In the genomic region with DNA sequence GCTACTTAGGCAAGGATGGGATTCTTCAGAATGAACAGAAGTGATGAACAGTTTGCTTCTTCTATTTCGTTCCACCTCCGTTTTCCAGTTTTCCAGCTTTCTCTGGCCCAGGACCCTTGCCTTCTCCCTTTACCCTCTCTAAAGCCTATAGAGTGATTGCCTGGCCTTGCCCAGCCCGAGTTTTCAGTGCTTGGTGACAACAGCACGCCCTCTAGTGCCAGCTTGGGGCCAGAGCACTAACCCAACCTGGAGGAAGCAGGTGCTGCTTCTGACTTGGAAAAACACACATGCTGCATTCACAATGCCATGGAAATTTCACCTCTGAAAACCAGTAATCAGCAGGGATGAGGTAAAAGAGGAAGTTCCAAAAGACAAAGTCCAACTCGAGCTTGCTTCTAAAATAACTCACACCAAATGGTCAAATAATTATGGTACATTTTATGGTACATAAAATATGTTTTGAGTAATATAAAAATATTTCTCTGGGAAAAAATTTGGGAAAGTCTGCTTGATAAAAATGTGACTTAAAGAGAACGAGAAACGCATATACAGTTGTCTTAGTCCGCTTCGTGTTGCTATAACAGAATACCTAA, we compare ENCODE assay signal across 8 cellular contexts.
DNase-seq lines count a peak whose midpoint lies in the region; ATAC-seq, FAIRE-seq and TF ChIP-seq lines count a peak whose summit lies in the region.

No MANE protein-coding gene starts in this region.

- peak; percentile 99 for TF ChIP-seq CTCF in astrocyte of the spinal cord (IDR thresholded peaks at IDR 0.05; ENCODE audit: low read depth, low read length)

- no peak overlapping the region for H3K4me3 ChIP-seq in astrocyte of the spinal cord (ENCODE audit: low read depth, low read length)

- peak; percentile 54 to 56 for DNase-seq in AML-193 (lab: John Stamatoyannopoulos, UW)
- DNase-seq in NCI-H2081 treated with DMSO at 0.1 percent for 48 hours (lab: John Stamatoyannopoulos, UW): peak; percentile 87
- DNase-seq in astrocyte of the spinal cord (ENCODE audit: low read depth, low spot score): peak; percentile 72
- DNase-seq in iPS DF 19.7 (ENCODE audit: low read depth, low spot score): peak; percentile 48
- DNase-seq in smooth muscle cell of the brain vasculature (ENCODE audit: low read depth, low spot score): peak; percentile 41

- ATAC-seq in GM21825 (IDR thresholded peaks at IDR 0.05; ENCODE audit: unreplicated experiment) (peak; percentile 60), HG02885 (IDR thresholded peaks at IDR 0.05; ENCODE audit: poor library complexity, unreplicated experiment) (no peak)

- peak; percentile 92 for FAIRE-seq in TTC549 (lab: Jason Lieb, UNC)

- in situ Hi-C loops in astrocyte of the spinal cord (cut with HindIII; ENCODE audit: low sequenced_read_pairs): loop anchor here (25.0 kb wide), 1 partner anchor 103 kb away; no protein-coding TSS in a partner anchor
